In genomic region chr9:94987731-94988130, GRCh38 we compare ENCODE assay signal across 1 cellular context.
TF ChIP-seq lines count a peak whose summit lies in the region.

No MANE protein-coding gene starts in this region.

TF ChIP-seq in liver, 16 proteins besides CTCF, POLR2A, EP300 and RAD21 (continued from another document):
- TF ChIP-seq, protein P1, sequence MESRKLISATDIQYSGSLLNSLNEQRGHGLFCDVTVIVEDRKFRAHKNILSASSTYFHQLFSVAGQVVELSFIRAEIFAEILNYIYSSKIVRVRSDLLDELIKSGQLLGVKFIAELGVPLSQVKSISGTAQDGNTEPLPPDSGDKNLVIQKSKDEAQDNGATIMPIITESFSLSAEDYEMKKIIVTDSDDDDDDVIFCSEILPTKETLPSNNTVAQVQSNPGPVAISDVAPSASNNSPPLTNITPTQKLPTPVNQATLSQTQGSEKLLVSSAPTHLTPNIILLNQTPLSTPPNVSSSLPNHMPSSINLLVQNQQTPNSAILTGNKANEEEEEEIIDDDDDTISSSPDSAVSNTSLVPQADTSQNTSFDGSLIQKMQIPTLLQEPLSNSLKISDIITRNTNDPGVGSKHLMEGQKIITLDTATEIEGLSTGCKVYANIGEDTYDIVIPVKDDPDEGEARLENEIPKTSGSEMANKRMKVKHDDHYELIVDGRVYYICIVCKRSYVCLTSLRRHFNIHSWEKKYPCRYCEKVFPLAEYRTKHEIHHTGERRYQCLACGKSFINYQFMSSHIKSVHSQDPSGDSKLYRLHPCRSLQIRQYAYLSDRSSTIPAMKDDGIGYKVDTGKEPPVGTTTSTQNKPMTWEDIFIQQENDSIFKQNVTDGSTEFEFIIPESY (IDR thresholded peaks at IDR 0.05) = no peak
